In the genomic region with DNA sequence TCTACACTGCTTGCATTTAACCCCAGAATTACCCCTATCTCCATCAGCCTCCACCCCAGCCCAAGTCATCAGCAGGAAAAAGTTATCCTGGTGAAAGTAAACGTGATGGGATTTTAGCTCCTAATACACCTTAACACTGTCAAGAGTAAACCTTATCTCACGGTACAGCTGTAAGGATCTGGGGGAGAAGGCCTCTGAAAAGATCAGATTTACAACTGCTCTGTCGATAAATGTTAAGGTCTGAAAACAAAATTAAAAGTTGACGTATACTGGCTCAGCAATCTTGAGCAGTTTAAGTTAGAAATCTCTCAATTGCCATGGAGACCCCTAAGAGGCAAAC, we compare ENCODE assay signal across 11 cellular contexts. TPM values are rescaled to one million over a fixed set of nuclear protein-coding genes. Genes with fewer than 3 reads are reported as not detected.
DNase-seq lines count a peak whose midpoint lies in the region; ATAC-seq, FAIRE-seq and TF ChIP-seq lines count a peak whose summit lies in the region.
"Had no signal": no experiment of that assay in that cellular context is flagged by ENCODE, and none has a peak within 500 bp of the region (broad histone marks: within the 10 kb centered on the region; RNA-seq: fewer than 3 reads in every experiment).

No MANE protein-coding gene starts in this region.

- peak; percentile 17 for DNase-seq in OCI-M1 (lab: John Stamatoyannopoulos, UW)
- DNase-seq in endothelial cell of umbilical vein (ENCODE audit: low read depth, low spot score), result peak; percentile 52
- DNase-seq in naive B cell, result no peak
- DNase-seq in NCI-H748 (lab: John Stamatoyannopoulos, UW; ENCODE audit: unreplicated experiment), result no peak
- no peak for DNase-seq in NCI-H774 (lab: John Stamatoyannopoulos, UW)
- DNase-seq in SK-N-SH, result no peak
- DNase-seq: activated T-cell treated with anti-CD3 and anti-CD28 coated beads for 4 hours, NCI-H1436, NCI-H526 treated with DMSO at 0.1 percent for 48 hours had no signal

- H3K9me3 Mint-ChIP-seq in naive B cell, result no peaks in the 10 kb centered on the region

- H3K9me3 ChIP-seq in endothelial cell of umbilical vein (replicated peaks; ENCODE audit: control insufficient read depth, insufficient read depth, low read length) (no peaks in the 10 kb centered on the region), SK-N-SH (peaks cover 5% of the 10 kb centered on the region; the same call in 1 of the 2 replicates)
- H3K9me3 ChIP-seq: SJCRH30 had no signal

- H3K4me1 Mint-ChIP-seq in naive B cell, result peaks cover 33 to 55% (median 34%) of the 10 kb centered on the region in 3 donors

- no peaks in the 10 kb centered on the region for H3K9me2 ChIP-seq in SK-N-SH

- H2AFZ ChIP-seq in endothelial cell of umbilical vein (ENCODE audit: low read depth, low read length) (no peak overlapping the region), SK-N-SH (ENCODE audit: low read depth) (no peak overlapping the region)

- TF ChIP-seq POLR2A in endothelial cell of umbilical vein (IDR thresholded peaks at IDR 0.05; ENCODE audit: low read depth, low read length), result no peak

- dilution Hi-C loops in endothelial cell of umbilical vein (cut with MboI; ENCODE audit: extremely low pct_ligation_motif_present, low sequenced_read_pairs), result loop anchor here (10.0 kb wide), 2 partner anchors 307 to 483 kb away; partner anchors contain the start of gene HOXA9

- H3K4me3 Mint-ChIP-seq in naive B cell, result peak overlapping the region; percentile 71 to 91 (median 86)

- peaks cover 41% of the 10 kb centered on the region for H3K4me1 ChIP-seq in endothelial cell of umbilical vein (ENCODE audit: control insufficient read depth, extremely low read depth, insufficient read depth, low read length)
- no peaks in the 10 kb centered on the region for H3K4me1 ChIP-seq in urinary bladder (ENCODE audit: insufficient read depth)
- peaks cover 0 to 3% of the 10 kb centered on the region in 2 experiments; a peak in 2 of 4 replicates for H3K4me1 ChIP-seq in SK-N-SH (ENCODE audit: control insufficient read depth in 1 of 2, insufficient read depth in 2 of 2, low read depth in 1 of 2, low read length in 1 of 2)

- peak overlapping the region; percentile 92 for H3K4me2 ChIP-seq in endothelial cell of umbilical vein (ENCODE audit: insufficient read depth, low read length)
- no peak overlapping the region for H3K4me2 ChIP-seq in SK-N-SH

- H3K36me3 ChIP-seq in endothelial cell of umbilical vein (ENCODE audit: control insufficient read depth in 2 of 2, extremely low read depth in 1 of 2, insufficient read depth in 2 of 2, low read length in 2 of 2) (no peaks in the 10 kb centered on the region), urinary bladder (ENCODE audit: insufficient read depth) (no peaks in the 10 kb centered on the region), SK-N-SH (replicated peaks in 1 of 2; ENCODE audit: control insufficient read depth in 1 of 2, insufficient read depth in 2 of 2, low read length in 1 of 2) (no peaks in the 10 kb centered on the region)
- H3K36me3 ChIP-seq: SJCRH30 had no signal

- H4K20me1 ChIP-seq in endothelial cell of umbilical vein (replicated peaks; ENCODE audit: control insufficient read depth, extremely low read depth, insufficient read depth, low read length), result no peaks in the 10 kb centered on the region
- no peaks in the 10 kb centered on the region for H4K20me1 ChIP-seq in SK-N-SH (ENCODE audit: insufficient read depth)

- peak overlapping the region in 5 of 6 donors; percentile 45 to 91 (median 79) for H3K27ac Mint-ChIP-seq in naive B cell

- peak overlapping the region in 2 of 3 experiments; percentile 4 to 72 for H3K4me3 ChIP-seq in endothelial cell of umbilical vein (replicated peaks in 1 of 3; ENCODE audit: insufficient read depth in 1 of 3, low read depth in 1 of 3, low read length in 3 of 3)
- no peak overlapping the region for H3K4me3 ChIP-seq in urinary bladder (ENCODE audit: low read depth, low read length)
- H3K4me3 ChIP-seq in SK-N-SH (ENCODE audit: low read depth in 2 of 2, low read length in 1 of 2), result no peak overlapping the region

- BruUV-seq in endothelial cell of umbilical vein (replicated peaks; lab: Mats Ljungman, UMichigan), result no TSS peak

- POLR2A ChIA-PET in endothelial cell of umbilical vein (lab: Charles Lee) (interaction anchor here (1.1 kb wide), 1 partner anchor 241 kb away, joined by 3 read pairs; no protein-coding TSS in a partner anchor), SK-N-SH (lab: Yijun Ruan, JAX) (no interaction called here)

- ATAC-seq in naive B cell (ENCODE audit: low read depth in 2 of 2), result peak in 1 of 2 donors; percentile 6

- intact Hi-C loops in endothelial cell of umbilical vein (cut with micrococcal nuclease), result loop anchor here (10.0 kb wide), 1 partner anchor 963 kb away; no protein-coding TSS in a partner anchor

- H3K9ac ChIP-seq in endothelial cell of umbilical vein (replicated peaks; ENCODE audit: extremely low read depth, insufficient read depth, low read length) (peak overlapping the region; percentile 17), SK-N-SH (no peak overlapping the region)

- no peak for TF ChIP-seq CTCF in endothelial cell of umbilical vein (IDR thresholded peaks at IDR 0.05; ENCODE audit: extremely low read depth in 1 of 2, insufficient read depth in 1 of 2, low read depth in 1 of 2, low read length in 2 of 2)
- TF ChIP-seq CTCF in SK-N-SH (IDR thresholded peaks at IDR 0.05), result no peak

- WGBS in urinary bladder, result 64% methylated on average over 4 of the region's 4 CpGs
- 10% methylated on average over 4 of the region's 4 CpGs for WGBS in SK-N-SH (ENCODE audit: low lambda C conversion rate)

- no peak for TF ChIP-seq EP300 in SK-N-SH (IDR thresholded peaks at IDR 0.05; ENCODE audit: borderline replicate concordance in 1 of 2, low read depth in 1 of 2, low read length in 1 of 2)

- no peak for FAIRE-seq in endothelial cell of umbilical vein (lab: Jason Lieb, UNC)

- no peak for TF ChIP-seq RAD21 in SK-N-SH (IDR thresholded peaks at IDR 0.05; ENCODE audit: low read length)

- peaks cover 3% of the 10 kb centered on the region for H3F3A ChIP-seq in SK-N-SH (replicated peaks; ENCODE audit: insufficient read depth)

- H3K36me3 Mint-ChIP-seq in naive B cell, result peaks cover 4 to 7% of the 10 kb centered on the region in 2 donors

- no peak overlapping the region for H3K27ac ChIP-seq in endothelial cell of umbilical vein (ENCODE audit: insufficient read depth, low read depth, low read length)
- peak overlapping the region; percentile 53 for H3K27ac ChIP-seq in urinary bladder (ENCODE audit: low read depth)
- H3K27ac ChIP-seq in SK-N-SH (ENCODE audit: low read depth in 2 of 2, low read length in 1 of 2), result no peak overlapping the region
- H3K27ac ChIP-seq: SJCRH30 had no signal

- H3K9me1 ChIP-seq in endothelial cell of umbilical vein (replicated peaks; ENCODE audit: control insufficient read depth, extremely low read depth, insufficient read depth, low read length), result no peaks in the 10 kb centered on the region

- CTCF ChIA-PET in endothelial cell of umbilical vein (lab: Charles Lee) (interaction anchor here (1.0 to 7.8 kb wide), 6 partner anchors 239 to 303 kb away, joined by 5 to 124 read pairs (median 6); partner anchors contain the start of genes HOXA1, HOXA4 and HOXA5), SK-N-SH (lab: Yijun Ruan, JAX) (no interaction called here)

- H3K27me3 Mint-ChIP-seq in naive B cell, result no peaks in the 10 kb centered on the region

- H3K79me2 ChIP-seq in endothelial cell of umbilical vein (ENCODE audit: control insufficient read depth, insufficient read depth, low read length), result peaks cover 46% of the 10 kb centered on the region
- no peaks in the 10 kb centered on the region; the same call in 1 of the 2 replicates for H3K79me2 ChIP-seq in SK-N-SH (ENCODE audit: insufficient read depth)

- H3K27me3 ChIP-seq in endothelial cell of umbilical vein (ENCODE audit: control insufficient read depth in 2 of 2, insufficient read depth in 2 of 2, low read length in 2 of 2) (no peaks in the 10 kb centered on the region), SK-N-SH (ENCODE audit: insufficient read depth) (peaks cover 45% of the 10 kb centered on the region; the same call in 1 of the 2 replicates)
- H3K27me3 ChIP-seq: SJCRH30 had no signal

TF ChIP-seq in endothelial cell of umbilical vein, 7 proteins besides CTCF, POLR2A, EP300 and RAD21 (continues in another document):
- no peak for TF ChIP-seq POLR2AphosphoS5 (IDR thresholded peaks at IDR 0.05; ENCODE audit: insufficient read depth, low read depth, low read length)
- TF ChIP-seq JUN (IDR thresholded peaks at IDR 0.05; ENCODE audit: borderline replicate concordance, insufficient read depth, insufficient read length, low read depth), result no peak
- TF ChIP-seq MYC (IDR thresholded peaks at IDR 0.05; ENCODE audit: low read depth, low read length), result no peak
- no peak for TF ChIP-seq MAX (IDR thresholded peaks at IDR 0.05; ENCODE audit: insufficient read depth, insufficient read length)

TF ChIP-seq in SK-N-SH, 30 proteins besides CTCF, POLR2A, EP300 and RAD21:
- TF ChIP-seq RXRA (IDR thresholded peaks at IDR 0.05; ENCODE audit: borderline replicate concordance, low read depth) (no peak), TEAD4 (IDR thresholded peaks at IDR 0.05; ENCODE audit: borderline replicate concordance, insufficient read depth) (no peak)
- TF ChIP-seq, protein P1, sequence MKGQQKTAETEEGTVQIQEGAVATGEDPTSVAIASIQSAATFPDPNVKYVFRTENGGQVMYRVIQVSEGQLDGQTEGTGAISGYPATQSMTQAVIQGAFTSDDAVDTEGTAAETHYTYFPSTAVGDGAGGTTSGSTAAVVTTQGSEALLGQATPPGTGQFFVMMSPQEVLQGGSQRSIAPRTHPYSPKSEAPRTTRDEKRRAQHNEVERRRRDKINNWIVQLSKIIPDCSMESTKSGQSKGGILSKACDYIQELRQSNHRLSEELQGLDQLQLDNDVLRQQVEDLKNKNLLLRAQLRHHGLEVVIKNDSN (IDR thresholded peaks at IDR 0.05; ENCODE audit: borderline replicate concordance, low read depth), result no peak

RNA-seq across cellular contexts. Expression of gene SKAP2, which starts 6.2 kb away (rescaled TPM):
- 27.6 and 30.5 TPM in 2 replicates for total RNA-seq in endothelial cell of umbilical vein
- 2.8 and 4.0 TPM in 2 replicates for polyA plus RNA-seq in endothelial cell of umbilical vein
- 5.7 and 7.1 TPM in 2 replicates for polyA plus RNA-seq in endothelial cell of umbilical vein (2011; cell fraction: cytosol; rRNA removed)
- 6.7 and 9.1 TPM in 2 replicates for polyA plus RNA-seq in endothelial cell of umbilical vein (2011; cell fraction: nucleus; rRNA removed)
- polyA plus RNA-seq in endothelial cell of umbilical vein (2012), result 25.6 and 33.4 TPM in 2 replicates
- polyA minus RNA-seq in endothelial cell of umbilical vein, result 6.3 and 12.3 TPM in 2 replicates
- 10.8 TPM for polyA minus RNA-seq in endothelial cell of umbilical vein (2011; cell fraction: cytosol; rRNA and poly(A)+ RNA removed)
- polyA minus RNA-seq in endothelial cell of umbilical vein (2011; cell fraction: nucleus; rRNA and poly(A)+ RNA removed), result 22.7 and 27.5 TPM in 2 replicates
- 100 to 1,000 TPM; 122 to 192 (median 157) TPM for polyA plus RNA-seq in naive B cell (ENCODE audit: low read depth in 6 of 6)
- total RNA-seq in urinary bladder, result 22.0 TPM
- polyA plus RNA-seq in urinary bladder, result 27.2 TPM
- polyA plus RNA-seq in SK-N-SH (2012; rRNA removed), result 0.69 and 0.91 TPM in 2 replicates
- 1.1 and 1.5 TPM in 2 replicates for polyA plus RNA-seq in SK-N-SH (2012; cell fraction: cytosol; rRNA removed)
- polyA plus RNA-seq in SK-N-SH (2012; cell fraction: nucleus; rRNA removed), result 0.34 and 0.66 TPM in 2 replicates

Comparison
In these comparisons a context has a peak if more than half of its experiments do, and no peak if none do; other contexts are left out.
1. DNase-seq: peak in OCI-M1 (single experiment) and endothelial cell of umbilical vein (single experiment); none in naive B cell (single experiment), NCI-H748 (single experiment), NCI-H774 (single experiment) and SK-N-SH (single experiment).
2. H3K4me3 ChIP-seq: peak in endothelial cell of umbilical vein (2 of 3); none in urinary bladder (single experiment) and SK-N-SH (0 of 2).